In the genomic region with DNA sequence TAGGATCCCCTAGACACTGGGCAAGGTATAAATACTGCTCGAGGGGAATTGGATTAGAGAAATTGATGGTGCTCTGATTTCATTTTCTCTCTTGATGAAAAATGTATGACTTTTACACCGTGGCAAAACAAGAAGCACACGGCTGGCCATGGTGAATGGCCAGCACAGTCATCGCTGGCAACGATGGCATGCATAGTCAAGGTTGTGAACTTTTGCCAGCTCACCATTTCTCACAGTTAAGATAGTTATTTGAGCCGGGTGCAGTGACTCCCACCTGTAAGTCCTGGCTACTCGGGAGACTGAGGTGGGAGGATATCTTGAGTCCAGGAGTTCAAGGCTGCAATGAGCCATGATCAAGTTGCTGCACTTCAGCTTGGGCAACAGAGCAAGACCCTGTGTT, we compare ENCODE assay signal across 19 cellular contexts.
"Had no signal": no experiment of that assay in that cellular context is flagged by ENCODE, and none has a peak within 500 bp of the region (broad histone marks: within the 10 kb centered on the region; RNA-seq: fewer than 3 reads in every experiment).

No MANE protein-coding gene starts in this region.

- DNase-seq: activated CD4-positive, alpha-beta T cell treated with anti-CD3 and anti-CD28 coated beads, Interleukin-2, amount 10 ng/mL, durations not matched to agents 7 days and 5 days; activated CD4-positive, CD25-positive, alpha-beta regulatory T cell; activated CD8-positive, alpha-beta memory T cell treated with anti-CD3 and anti-CD28 coated beads for 24 hours; activated naive CD8-positive, alpha-beta T cell treated with anti-CD3 and anti-CD28 coated beads, Interleukin-2, amount 10 ng/mL, durations not matched to agents 7 days and 5 days; anterior cingulate cortex; cerebellar nuclear complex; effector memory CD4-positive, alpha-beta T cell; heart right ventricle; left colon; pancreas; stimulated activated CD4-positive, alpha-beta T cell treated with anti-CD3 and anti-CD28 coated beads, Interleukin-4, amount 100 ng/mL, for 1 hour; stimulated activated naive B cell treated with anti-CD40 and anti-IgM and Interleukin-4, amounts not matched to agents 10 μg/mL and 1 μg/mL and 100 μg/mL, for 72 hours had no signal

- H3K27me3 ChIP-seq: gastroesophageal sphincter, heart right ventricle, neural progenitor cell, pancreas, tibial artery had no signal

- H3K36me3 Mint-ChIP-seq: activated naive CD8-positive, alpha-beta T cell treated with anti-CD3 and anti-CD28 coated beads, Interleukin-2, amount 10 ng/mL, durations not matched to agents 7 days and 5 days; neural progenitor cell had no signal

- H3K27ac ChIP-seq: epithelial cell of prostate, gastroesophageal sphincter, heart right ventricle, neural progenitor cell, pancreas, tibial artery had no signal

- H3K9me3 ChIP-seq: heart right ventricle, pancreas, tibial artery had no signal

- H3K4me3 Mint-ChIP-seq: activated CD4-positive, alpha-beta T cell treated with anti-CD3 and anti-CD28 coated beads, Interleukin-2, amount 10 ng/mL, durations not matched to agents 7 days and 5 days; activated naive CD8-positive, alpha-beta T cell treated with anti-CD3 and anti-CD28 coated beads, Interleukin-2, amount 10 ng/mL, durations not matched to agents 7 days and 5 days; activated T-helper 1 cell treated with anti-CD3 and anti-CD28 coated beads, Interleukin-12 subunit alpha, Interleukin-12 subunit beta, Interleukin-2, Interleukin-4 antibody, amounts not matched to agents 30 ng/mL and 10 ng/mL and 1 ng/mL, durations not matched to agents 14 hours and 24 hours and 36 hours; neural progenitor cell; stimulated activated naive B cell treated with anti-CD40 and anti-IgM and Interleukin-4, amounts not matched to agents 10 μg/mL and 1 μg/mL and 100 μg/mL, for 72 hours; T-helper 2 cell treated with Interferon-gamma antibody and Interleukin-4, amounts not matched to agents 5 μg/mL and 100 μg/mL, for 36 hours had no signal

- H3K9me3 Mint-ChIP-seq: activated CD4-positive, alpha-beta T cell treated with anti-CD3 and anti-CD28 coated beads, Interleukin-2, amount 10 ng/mL, durations not matched to agents 7 days and 5 days; activated naive CD8-positive, alpha-beta T cell treated with anti-CD3 and anti-CD28 coated beads, Interleukin-2, amount 10 ng/mL, durations not matched to agents 7 days and 5 days; activated T-helper 1 cell treated with anti-CD3 and anti-CD28 coated beads, Interleukin-12 subunit alpha, Interleukin-12 subunit beta, Interleukin-2, Interleukin-4 antibody, amounts not matched to agents 30 ng/mL and 10 ng/mL and 1 ng/mL, durations not matched to agents 14 hours and 24 hours and 36 hours; stimulated activated naive B cell treated with anti-CD40 and anti-IgM and Interleukin-4, amounts not matched to agents 10 μg/mL and 1 μg/mL and 100 μg/mL, for 72 hours; T-helper 2 cell treated with Interferon-gamma antibody and Interleukin-4, amounts not matched to agents 5 μg/mL and 100 μg/mL, for 36 hours had no signal

- H3K4me1 Mint-ChIP-seq: activated CD4-positive, alpha-beta T cell treated with anti-CD3 and anti-CD28 coated beads, Interleukin-2, amount 10 ng/mL, durations not matched to agents 7 days and 5 days; activated naive CD8-positive, alpha-beta T cell treated with anti-CD3 and anti-CD28 coated beads, Interleukin-2, amount 10 ng/mL, durations not matched to agents 7 days and 5 days; stimulated activated naive B cell treated with anti-CD40 and anti-IgM and Interleukin-4, amounts not matched to agents 10 μg/mL and 1 μg/mL and 100 μg/mL, for 72 hours had no signal

- H3K4me3 ChIP-seq: gastroesophageal sphincter, heart right ventricle, lung, neural progenitor cell, pancreas, tibial artery had no signal

- H3K27ac Mint-ChIP-seq: activated CD4-positive, alpha-beta T cell treated with anti-CD3 and anti-CD28 coated beads, Interleukin-2, amount 10 ng/mL, durations not matched to agents 7 days and 5 days; activated naive CD8-positive, alpha-beta T cell treated with anti-CD3 and anti-CD28 coated beads, Interleukin-2, amount 10 ng/mL, durations not matched to agents 7 days and 5 days; activated T-helper 1 cell treated with anti-CD3 and anti-CD28 coated beads, Interleukin-12 subunit alpha, Interleukin-12 subunit beta, Interleukin-2, Interleukin-4 antibody, amounts not matched to agents 30 ng/mL and 10 ng/mL and 1 ng/mL, durations not matched to agents 14 hours and 24 hours and 36 hours; neural progenitor cell; stimulated activated naive B cell treated with anti-CD40 and anti-IgM and Interleukin-4, amounts not matched to agents 10 μg/mL and 1 μg/mL and 100 μg/mL, for 72 hours; T-helper 2 cell treated with Interferon-gamma antibody and Interleukin-4, amounts not matched to agents 5 μg/mL and 100 μg/mL, for 36 hours had no signal

- H3K36me3 ChIP-seq: gastroesophageal sphincter, heart right ventricle, neural progenitor cell, pancreas, tibial artery had no signal

- H3K27me3 Mint-ChIP-seq: activated CD4-positive, alpha-beta T cell treated with anti-CD3 and anti-CD28 coated beads, Interleukin-2, amount 10 ng/mL, durations not matched to agents 7 days and 5 days; stimulated activated naive B cell treated with anti-CD40 and anti-IgM and Interleukin-4, amounts not matched to agents 10 μg/mL and 1 μg/mL and 100 μg/mL, for 72 hours had no signal

- H3K4me1 ChIP-seq: gastroesophageal sphincter, pancreas, tibial artery had no signal
